Comparison of ENCODE assay signal across 18 cellular contexts in the genomic region with DNA sequence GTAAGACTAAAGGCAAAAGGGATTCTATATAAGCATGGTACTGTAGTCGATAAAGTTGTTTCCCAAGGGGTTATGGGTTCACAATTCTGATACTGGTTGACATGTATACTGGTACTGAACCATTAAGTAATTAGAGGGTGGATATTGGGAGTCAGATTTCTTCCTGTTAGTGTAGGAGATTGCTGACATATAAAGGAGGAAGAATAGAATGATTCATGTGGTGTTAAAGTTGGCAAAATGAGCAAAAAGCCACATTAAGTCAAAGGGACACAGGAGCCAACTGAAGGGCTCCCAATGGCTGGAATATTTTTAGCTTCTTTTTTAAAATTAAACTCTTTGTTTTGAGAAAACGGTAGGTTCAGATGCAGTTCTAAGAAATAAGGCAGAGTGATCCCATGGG.
DNase-seq lines count a peak whose midpoint lies in the region; FAIRE-seq and TF ChIP-seq lines count a peak whose summit lies in the region.
"Had no signal": no experiment of that assay in that cellular context is flagged by ENCODE, and none has a peak within 500 bp of the region (broad histone marks: within the 10 kb centered on the region; RNA-seq: fewer than 3 reads in every experiment).

No MANE protein-coding gene starts in this region.

- no peak for DNase-seq in H54 (ENCODE audit: insufficient read length, low spot score)
- DNase-seq in LHCN-M2 (ENCODE audit: low read depth): peak; percentile 43
- peak; percentile 51 for DNase-seq in RPMI7951 (ENCODE audit: low read depth)
- DNase-seq in ACHN: no peak
- no peak for DNase-seq in effector CD4-positive, alpha-beta T cell
- DNase-seq in activated CD4-positive, alpha-beta T cell treated with anti-CD3 and anti-CD28 coated beads, Interleukin-2, amount 10 ng/mL, durations not matched to agents 24 days and 14 days: no peak
- DNase-seq: AML-193; BE2C; CD4-positive, alpha-beta T cell; CD8-positive, alpha-beta memory T cell; DMS 273 treated with DMSO at 0.1 percent for 48 hours; DMS79; GF-D8 had no signal

- peaks cover 8% of the 10 kb centered on the region for H3K9me3 Mint-ChIP-seq in activated CD4-positive, alpha-beta T cell treated with anti-CD3 and anti-CD28 coated beads, Interleukin-2, amount 10 ng/mL, durations not matched to agents 24 days and 14 days
- H3K9me3 Mint-ChIP-seq: CD4-positive, alpha-beta T cell; GM23338 had no signal

- peak; percentile 57 for FAIRE-seq in H54 (lab: Jason Lieb, UNC)
- FAIRE-seq: D721Med, GM12891, GM18507 had no signal

- H3K27me3 Mint-ChIP-seq in activated CD4-positive, alpha-beta T cell treated with anti-CD3 and anti-CD28 coated beads, Interleukin-2, amount 10 ng/mL, durations not matched to agents 24 days and 14 days: peaks cover 28% of the 10 kb centered on the region

- TF ChIP-seq POLR2A in H54 (IDR thresholded peaks at IDR 0.05; ENCODE audit: low read depth, low read length): no peak

- intact Hi-C loops in activated CD4-positive, alpha-beta T cell treated with anti-CD3 and anti-CD28 coated beads, Interleukin-2, amount 10 ng/mL, durations not matched to agents 24 days and 14 days (cut with micrococcal nuclease): no loop called here

- no peaks in the 10 kb centered on the region for H3K4me1 Mint-ChIP-seq in activated CD4-positive, alpha-beta T cell treated with anti-CD3 and anti-CD28 coated beads, Interleukin-2, amount 10 ng/mL, durations not matched to agents 24 days and 14 days
- H3K4me1 Mint-ChIP-seq: CD14-positive monocyte; CD8-positive, alpha-beta memory T cell; GM23338 had no signal

- H3K4me3 Mint-ChIP-seq in activated CD4-positive, alpha-beta T cell treated with anti-CD3 and anti-CD28 coated beads, Interleukin-2, amount 10 ng/mL, durations not matched to agents 24 days and 14 days: no peak overlapping the region
- H3K4me3 Mint-ChIP-seq: CD14-positive monocyte; CD4-positive, alpha-beta T cell; CD8-positive, alpha-beta memory T cell; GM23338 had no signal

- H3K27ac Mint-ChIP-seq in activated CD4-positive, alpha-beta T cell treated with anti-CD3 and anti-CD28 coated beads, Interleukin-2, amount 10 ng/mL, durations not matched to agents 24 days and 14 days: no peak overlapping the region
- H3K27ac Mint-ChIP-seq: CD4-positive, alpha-beta T cell; CD8-positive, alpha-beta memory T cell; GM23338 had no signal

- in situ Hi-C loops in ACHN (cut with HindIII; ENCODE audit: low pct_ligation_motif_present, low pct_unique_long_range_greater_than_20kb, low sequenced_read_pairs): no loop called here

- H3K36me3 Mint-ChIP-seq in activated CD4-positive, alpha-beta T cell treated with anti-CD3 and anti-CD28 coated beads, Interleukin-2, amount 10 ng/mL, durations not matched to agents 24 days and 14 days (ENCODE audit: low read depth): no peaks in the 10 kb centered on the region
- H3K36me3 Mint-ChIP-seq: CD14-positive monocyte had no signal

Comparison
In these comparisons a context has a peak if more than half of its experiments do, and no peak if none do; other contexts are left out.
1. DNase-seq: peak in LHCN-M2 (single experiment) and RPMI7951 (single experiment); none in H54 (single experiment), ACHN (single experiment), effector CD4-positive, alpha-beta T cell (single experiment) and activated CD4-positive, alpha-beta T cell treated with anti-CD3 and anti-CD28 coated beads, Interleukin-2, amount 10 ng/mL, durations not matched to agents 24 days and 14 days (single experiment).